ENCODE assay signal across 26 cellular contexts in genomic region chr11:77833302-77833701, GRCh38.
"Had no signal": no experiment of that assay in that cellular context is flagged by ENCODE, and none has a peak within 500 bp of the region (broad histone marks: within the 10 kb centered on the region; RNA-seq: fewer than 3 reads in every experiment).

No MANE protein-coding gene starts in this region.

- H3K27me3 Mint-ChIP-seq: activated CD4-positive, alpha-beta T cell treated with anti-CD3 and anti-CD28 coated beads, Interleukin-2, amount 10 ng/mL, durations not matched to agents 24 days and 14 days had no signal

- H3K27ac ChIP-seq: adrenal gland, body of pancreas, breast epithelium, SJCRH30, SK-N-MC had no signal

- H3K36me3 ChIP-seq: adrenal gland, breast epithelium, SJCRH30 had no signal

- H3K4me3 ChIP-seq: adrenal gland, body of pancreas, breast epithelium, SJCRH30, SK-N-MC had no signal

- H3K4me1 Mint-ChIP-seq: activated CD4-positive, alpha-beta T cell treated with anti-CD3 and anti-CD28 coated beads, Interleukin-2, amount 10 ng/mL, durations not matched to agents 24 days and 14 days had no signal

- DNase-seq: activated CD4-positive, alpha-beta T cell treated with anti-CD3 and anti-CD28 coated beads, Interleukin-2, amount 10 ng/mL, durations not matched to agents 24 days and 14 days; activated CD4-positive, alpha-beta T cell treated with anti-CD3 and anti-CD28 coated beads, Interleukin-2, amount 50 U/mL, for 4 hours; activated gamma-delta T cell treated with Interleukin-2 at 50 U/mL for 16 hours; activated naive CD4-positive, alpha-beta T cell treated with anti-CD3 and anti-CD28 coated beads for 36 hours; activated T-cell treated with anti-CD3 and anti-CD28 coated beads, Interleukin-2, amount 50 U/mL, for 1 hour; adrenal gland; body of pancreas; cerebellar nuclear complex; KG1; MM.1S; MV-4-11; NCI-H1105; NCI-H1436; NCI-H1694; NCI-H1930; NCI-H2081 treated with DMSO at 0.1 percent for 48 hours; NCI-H226; NCI-H446 treated with DMSO at 0.1 percent for 48 hours; NCI-H524; SHP77; SJCRH30 had no signal

- H3K9me3 ChIP-seq: adrenal gland, body of pancreas, breast epithelium had no signal

- H3K4me3 Mint-ChIP-seq: activated CD4-positive, alpha-beta T cell treated with anti-CD3 and anti-CD28 coated beads, Interleukin-2, amount 10 ng/mL, durations not matched to agents 24 days and 14 days; activated naive CD4-positive, alpha-beta T cell treated with anti-CD3 and anti-CD28 coated beads for 36 hours; T-helper 2 cell treated with Interferon-gamma antibody and Interleukin-4, amounts not matched to agents 5 μg/mL and 100 μg/mL, for 36 hours had no signal

- H3K27me3 ChIP-seq: adrenal gland, body of pancreas, breast epithelium, SJCRH30 had no signal

- ATAC-seq: activated naive CD4-positive, alpha-beta T cell treated with anti-CD3 and anti-CD28 coated beads, Interleukin-2, amount 50 U/mL, for 72 hours; body of pancreas; Panc1 had no signal

- H3K9me3 Mint-ChIP-seq: activated CD4-positive, alpha-beta T cell treated with anti-CD3 and anti-CD28 coated beads, Interleukin-2, amount 10 ng/mL, durations not matched to agents 24 days and 14 days; activated naive CD4-positive, alpha-beta T cell treated with anti-CD3 and anti-CD28 coated beads for 36 hours; activated naive CD4-positive, alpha-beta T cell treated with anti-CD3 and anti-CD28 coated beads, Interleukin-2, amount 50 U/mL, for 72 hours had no signal

- H3K27ac Mint-ChIP-seq: activated CD4-positive, alpha-beta T cell treated with anti-CD3 and anti-CD28 coated beads, Interleukin-2, amount 10 ng/mL, durations not matched to agents 24 days and 14 days; activated naive CD4-positive, alpha-beta T cell treated with anti-CD3 and anti-CD28 coated beads for 36 hours; activated naive CD4-positive, alpha-beta T cell treated with anti-CD3 and anti-CD28 coated beads, Interleukin-2, amount 50 U/mL, for 72 hours; T-helper 2 cell treated with Interferon-gamma antibody and Interleukin-4, amounts not matched to agents 5 μg/mL and 100 μg/mL, for 36 hours had no signal

- H3K4me1 ChIP-seq: adrenal gland, body of pancreas, breast epithelium, SJCRH30 had no signal
